13 cellular contexts compared by ENCODE assay signal in the genomic region with DNA sequence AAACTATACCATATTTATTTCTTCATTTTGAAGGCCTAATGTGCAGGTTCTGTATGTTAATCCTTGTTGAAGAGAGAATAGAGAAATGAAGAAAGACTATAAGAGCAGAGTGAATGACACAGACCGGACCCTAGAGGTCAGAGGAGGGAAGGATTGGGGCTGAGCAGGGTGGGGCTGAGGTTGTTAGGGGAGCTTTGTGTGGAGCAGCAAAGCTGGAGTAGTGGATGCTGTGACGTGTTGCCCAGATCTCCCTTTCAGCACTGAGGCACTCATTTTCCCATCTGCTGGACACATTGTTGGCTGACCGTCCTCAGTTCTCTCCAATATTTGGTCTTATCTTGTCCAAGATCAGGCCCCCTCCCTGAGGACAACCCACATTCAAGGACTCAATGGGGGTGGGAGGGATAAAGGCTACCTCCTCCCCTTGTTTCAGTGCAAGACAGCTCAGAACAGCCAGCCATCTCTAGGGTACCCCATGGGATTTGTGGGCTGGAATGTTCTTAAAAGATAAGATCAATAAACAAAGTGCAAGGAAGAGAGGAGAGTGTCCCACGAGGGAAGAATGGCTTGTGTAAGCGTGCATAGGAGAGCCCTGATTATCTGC.
"Had no signal": no experiment of that assay in that cellular context is flagged by ENCODE, and none has a peak within 500 bp of the region (broad histone marks: within the 10 kb centered on the region; RNA-seq: fewer than 3 reads in every experiment).

No MANE protein-coding gene starts in this region.

- H3K27me3 ChIP-seq: ascending aorta, colonic mucosa, gastroesophageal sphincter, right lobe of liver, testis had no signal

- H3K27me3 Mint-ChIP-seq: activated CD4-positive, alpha-beta memory T cell treated with anti-CD3 and anti-CD28 coated beads, Interleukin-2, amount 10 ng/mL, durations not matched to agents 7 days and 5 days had no signal

- DNase-seq: activated CD4-positive, alpha-beta memory T cell treated with anti-CD3 and anti-CD28 coated beads, Interleukin-2, amount 10 ng/mL, durations not matched to agents 7 days and 5 days; activated T-cell treated with anti-CD3 and anti-CD28 coated beads, Interleukin-2, amount 50 U/mL, for 72 hours; colonic mucosa; effector CD8-positive, alpha-beta T cell; natural killer cell; right lobe of liver; stimulated activated naive CD4-positive, alpha-beta T cell treated with Interleukin-2 at 50 U/mL for 16 hours; testis had no signal

- H3K9me3 Mint-ChIP-seq: activated CD4-positive, alpha-beta memory T cell treated with anti-CD3 and anti-CD28 coated beads, Interleukin-2, amount 10 ng/mL, durations not matched to agents 7 days and 5 days; activated T-cell treated with anti-CD3 and anti-CD28 coated beads, Interleukin-2, amount 50 U/mL, for 72 hours had no signal

- H3K36me3 ChIP-seq: colonic mucosa, gastroesophageal sphincter, prostate gland, right lobe of liver had no signal

- H3K4me1 ChIP-seq: ascending aorta, colonic mucosa, prostate gland had no signal

- H3K4me3 Mint-ChIP-seq: activated CD4-positive, alpha-beta memory T cell treated with anti-CD3 and anti-CD28 coated beads, Interleukin-2, amount 10 ng/mL, durations not matched to agents 7 days and 5 days; activated T-cell treated with anti-CD3 and anti-CD28 coated beads, Interleukin-2, amount 50 U/mL, for 72 hours; natural killer cell had no signal

- ATAC-seq: activated T-cell treated with anti-CD3 and anti-CD28 coated beads, Interleukin-2, amount 50 U/mL, for 72 hours; gastroesophageal sphincter; natural killer cell; right lobe of liver had no signal

- H3K36me3 Mint-ChIP-seq: natural killer cell had no signal

- H3K4me1 Mint-ChIP-seq: activated CD4-positive, alpha-beta memory T cell treated with anti-CD3 and anti-CD28 coated beads, Interleukin-2, amount 10 ng/mL, durations not matched to agents 7 days and 5 days; natural killer cell had no signal

- H3K4me3 ChIP-seq: ascending aorta, colonic mucosa, gastroesophageal sphincter, prostate gland, right lobe of liver, testis had no signal

- H3K27ac ChIP-seq: ascending aorta, colonic mucosa, epithelial cell of prostate, gastroesophageal sphincter, prostate gland, right lobe of liver, VCaP had no signal

- H3K27ac Mint-ChIP-seq: activated CD4-positive, alpha-beta memory T cell treated with anti-CD3 and anti-CD28 coated beads, Interleukin-2, amount 10 ng/mL, durations not matched to agents 7 days and 5 days; activated T-cell treated with anti-CD3 and anti-CD28 coated beads, Interleukin-2, amount 50 U/mL, for 72 hours; natural killer cell had no signal

- H3K9me3 ChIP-seq: ascending aorta, colonic mucosa, gastroesophageal sphincter, prostate gland, right lobe of liver, testis had no signal
